Comparison of ENCODE assay signal across 9 cellular contexts in genomic region chr1:41102208-41102607, GRCh38.
DNase-seq lines count a peak whose midpoint lies in the region; ATAC-seq, FAIRE-seq and TF ChIP-seq lines count a peak whose summit lies in the region.
"Had no signal": no experiment of that assay in that cellular context is flagged by ENCODE, and none has a peak within 500 bp of the region (broad histone marks: within the 10 kb centered on the region; RNA-seq: fewer than 3 reads in every experiment).

No MANE protein-coding gene starts in this region.

- H3K4me3 Mint-ChIP-seq in astrocyte (ENCODE audit: unreplicated experiment), result no peak overlapping the region
- H3K4me3 Mint-ChIP-seq: activated naive CD8-positive, alpha-beta T cell treated with anti-CD3 and anti-CD28 coated beads, Interleukin-2, amount 10 ng/mL, durations not matched to agents 7 days and 5 days had no signal

- no peak overlapping the region for H2AFZ ChIP-seq in astrocyte (ENCODE audit: low read depth, low read length)

- H3K4me1 ChIP-seq in astrocyte (ENCODE audit: insufficient read depth, low read length) (peaks cover 13% of the 10 kb centered on the region), right cardiac atrium (ENCODE audit: control insufficient read depth, insufficient read depth, low read length) (peaks cover 7% of the 10 kb centered on the region), stomach (peaks cover 14 to 36% (median 28%) of the 10 kb centered on the region in 4 donors)

- H4K20me1 ChIP-seq in astrocyte (ENCODE audit: insufficient read depth, low read length), result no peaks in the 10 kb centered on the region

- H3K9ac ChIP-seq in astrocyte (ENCODE audit: low read length), result no peak overlapping the region

- H3K79me2 ChIP-seq in astrocyte (ENCODE audit: insufficient read depth, low read length), result no peaks in the 10 kb centered on the region

- H3K9me3 ChIP-seq in astrocyte (ENCODE audit: insufficient read depth, low read depth, low read length), result no peaks in the 10 kb centered on the region
- H3K9me3 ChIP-seq in right cardiac atrium (ENCODE audit: control insufficient read depth, low read length), result no peaks in the 10 kb centered on the region
- H3K9me3 ChIP-seq in stomach, result no peaks in the 10 kb centered on the region

- H3K4me2 ChIP-seq in astrocyte (ENCODE audit: low read length), result peak overlapping the region; percentile 18

- H3K27ac ChIP-seq in astrocyte (ENCODE audit: low read depth, low read length) (no peak overlapping the region), right cardiac atrium (ENCODE audit: low read length) (no peak overlapping the region), stomach (peak overlapping the region in 4 of 5 donors; percentile 14 to 84 (median 72))

- ATAC-seq in right cardiac atrium (peak; percentile 94 to 95), HG03565 (IDR thresholded peaks at IDR 0.05; ENCODE audit: unreplicated experiment) (no peak), GM18870 (IDR thresholded peaks at IDR 0.05; ENCODE audit: unreplicated experiment) (no peak), HG03442 (IDR thresholded peaks at IDR 0.05; ENCODE audit: unreplicated experiment) (no peak), HG03460 (IDR thresholded peaks at IDR 0.05; ENCODE audit: unreplicated experiment) (no peak)

- intact Hi-C loops in right cardiac atrium (cut with DNase I) (no loop called here), stomach (cut with DNase I; ENCODE audit: low total_unique reads) (no loop called here)

- H3K36me3 ChIP-seq in astrocyte (ENCODE audit: insufficient read depth, low read length), result no peaks in the 10 kb centered on the region
- H3K36me3 ChIP-seq in stomach, result no peaks in the 10 kb centered on the region

- H3K4me3 ChIP-seq in astrocyte (ENCODE audit: insufficient read depth, low read depth, low read length) (no peak overlapping the region), right cardiac atrium (ENCODE audit: low read length) (no peak overlapping the region), stomach (no peak overlapping the region)

- no peak for TF ChIP-seq EP300 in stomach (IDR thresholded peaks at IDR 0.05)

- DNase-seq in H4 (ENCODE audit: low spot score) (peak; percentile 50), astrocyte (ENCODE audit: low read depth) (peak; percentile 97), right cardiac atrium (peak; percentile 92 to 96 (median 94)), stomach (peak; percentile 89)
- DNase-seq: activated naive CD8-positive, alpha-beta T cell treated with anti-CD3 and anti-CD28 coated beads, Interleukin-2, amount 10 ng/mL, durations not matched to agents 7 days and 5 days had no signal

- no peaks in the 10 kb centered on the region for H3K27me3 Mint-ChIP-seq in astrocyte (ENCODE audit: low read depth, unreplicated experiment)
- H3K27me3 Mint-ChIP-seq: activated naive CD8-positive, alpha-beta T cell treated with anti-CD3 and anti-CD28 coated beads, Interleukin-2, amount 10 ng/mL, durations not matched to agents 7 days and 5 days had no signal

- H3K9me3 Mint-ChIP-seq in astrocyte (ENCODE audit: unreplicated experiment), result no peaks in the 10 kb centered on the region
- H3K9me3 Mint-ChIP-seq: activated naive CD8-positive, alpha-beta T cell treated with anti-CD3 and anti-CD28 coated beads, Interleukin-2, amount 10 ng/mL, durations not matched to agents 7 days and 5 days had no signal

- TF ChIP-seq POLR2A in stomach (IDR thresholded peaks at IDR 0.05), result no peak

- H3K36me3 Mint-ChIP-seq in astrocyte (ENCODE audit: low read depth, unreplicated experiment), result peaks cover 4% of the 10 kb centered on the region

- no peak overlapping the region for H3K27ac Mint-ChIP-seq in astrocyte (ENCODE audit: unreplicated experiment)
- H3K27ac Mint-ChIP-seq: activated naive CD8-positive, alpha-beta T cell treated with anti-CD3 and anti-CD28 coated beads, Interleukin-2, amount 10 ng/mL, durations not matched to agents 7 days and 5 days had no signal

- TF ChIP-seq CTCF in astrocyte (IDR thresholded peaks at IDR 0.05; ENCODE audit: insufficient read depth, low read depth, low read length) (no peak), stomach (IDR thresholded peaks at IDR 0.05) (no peak)

- FAIRE-seq in astrocyte (lab: Jason Lieb, UNC), result peak; percentile 93

- H3K27me3 ChIP-seq in astrocyte (ENCODE audit: insufficient read depth, low read length) (no peaks in the 10 kb centered on the region), right cardiac atrium (ENCODE audit: control insufficient read depth, insufficient read depth) (no peaks in the 10 kb centered on the region), stomach (no peaks in the 10 kb centered on the region)

- peaks cover 1% of the 10 kb centered on the region for H3K4me1 Mint-ChIP-seq in astrocyte (ENCODE audit: low read depth, unreplicated experiment)
- H3K4me1 Mint-ChIP-seq: activated naive CD8-positive, alpha-beta T cell treated with anti-CD3 and anti-CD28 coated beads, Interleukin-2, amount 10 ng/mL, durations not matched to agents 7 days and 5 days had no signal

Comparison
In these comparisons a context has a peak if more than half of its experiments do, and no peak if none do; other contexts are left out.
1. H3K27ac ChIP-seq: peak in stomach (4 of 5); none in astrocyte (single experiment) and right cardiac atrium (single experiment).
2. ATAC-seq: peak in right cardiac atrium (2 of 2); none in HG03565 (single experiment), GM18870 (single experiment), HG03442 (single experiment) and HG03460 (single experiment).
3. Peak in every context shown above with its lines, with median percentiles within 50 percentile points of each other: DNase-seq.